40 cellular contexts compared by ENCODE assay signal in the genomic region with DNA sequence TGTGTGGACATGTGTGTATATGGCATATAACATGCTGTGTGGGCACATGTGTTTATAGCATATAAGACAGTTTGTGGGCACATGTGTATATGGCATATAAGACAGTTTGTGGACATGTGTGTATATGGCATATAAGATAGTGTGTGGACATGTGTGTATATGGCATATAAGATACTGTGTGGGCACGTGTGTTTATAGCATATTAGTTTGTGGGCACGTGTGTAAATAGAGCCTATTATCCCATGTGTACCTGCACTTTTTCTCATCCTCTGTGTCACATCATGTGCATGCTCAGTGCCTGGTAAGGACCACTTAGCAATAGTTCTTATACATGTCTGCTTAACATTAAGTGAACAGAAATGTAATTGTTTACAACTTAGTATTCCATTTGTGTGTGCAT. TPM values are rescaled to one million over a fixed set of nuclear protein-coding genes. Genes with fewer than 3 reads are reported as not detected.
"Had no signal": no experiment of that assay in that cellular context is flagged by ENCODE, and none has a peak within 500 bp of the region (broad histone marks: within the 10 kb centered on the region; RNA-seq: fewer than 3 reads in every experiment).

No MANE protein-coding gene starts in this region.

- DNase-seq: activated B cell treated with CpG ODN at 0.5 μM for 24 hours; activated CD4-positive, alpha-beta memory T cell treated with anti-CD3 and anti-CD28 coated beads for 36 hours; activated CD4-positive, alpha-beta T cell treated with anti-CD3 and anti-CD28 coated beads for 4 hours; activated CD4-positive, alpha-beta T cell treated with anti-CD3 and anti-CD28 coated beads, Interleukin-2, amount 10 ng/mL, durations not matched to agents 24 days and 14 days; activated CD4-positive, alpha-beta T cell treated with anti-CD3 and anti-CD28 coated beads, Interleukin-2, amount 50 U/mL, for 1 hour; activated CD4-positive, alpha-beta T cell treated with anti-CD3 and anti-CD28 coated beads, Interleukin-2, amount 50 U/mL, for 4 hours; activated CD4-positive, CD25-positive, alpha-beta regulatory T cell treated with anti-CD3 and anti-CD28 coated beads, Interleukin-2, amount 50 U/mL, for 72 hours; activated CD8-positive, alpha-beta memory T cell treated with anti-CD3 and anti-CD28 coated beads, Interleukin-2, amount 50 U/mL, for 4 hours; activated effector memory CD4-positive, alpha-beta T cell treated with Interleukin-2 at 50 U/mL for 16 hours; activated gamma-delta T cell; activated naive CD4-positive, alpha-beta T cell treated with anti-CD3 and anti-CD28 coated beads, Interleukin-2, amount 10 ng/mL, durations not matched to agents 7 days and 5 days; activated naive CD4-positive, alpha-beta T cell treated with Interleukin-2 at 50 U/mL for 16 hours; activated naive CD8-positive, alpha-beta T cell treated with anti-CD3 and anti-CD28 coated beads, Interleukin-2, amount 10 ng/mL, durations not matched to agents 7 days and 5 days; activated naive CD8-positive, alpha-beta T cell treated with anti-CD3 and anti-CD28 coated beads, Interleukin-2, amount 50 U/mL, for 24 hours; activated T-cell treated with anti-CD3 and anti-CD28 coated beads for 4 hours; activated T-cell treated with anti-CD3 and anti-CD28 coated beads, Interleukin-2, amount 50 U/mL, for 1 hour; activated T-cell treated with anti-CD3 and anti-CD28 coated beads, Interleukin-2, amount 50 U/mL, for 4 hours; activated T-cell treated with anti-CD3 and anti-CD28 coated beads, Interleukin-2, amount 50 U/mL, for 72 hours; amygdala; anterior cingulate cortex; caudate nucleus; cerebellar nuclear complex; T-helper 1 cell; T-helper 2 cell; T-helper 9 cell had no signal

- H3K4me3 ChIP-seq: ascending aorta, cardiac muscle cell had no signal

- H3K27ac ChIP-seq: ascending aorta, cardiac muscle cell, VCaP had no signal

- H3K4me1 Mint-ChIP-seq: activated B cell treated with CpG ODN at 0.5 μM for 24 hours; activated CD4-positive, alpha-beta T cell treated with anti-CD3 and anti-CD28 coated beads, Interleukin-2, amount 10 ng/mL, durations not matched to agents 24 days and 14 days; activated naive CD4-positive, alpha-beta T cell treated with anti-CD3 and anti-CD28 coated beads, Interleukin-2, amount 10 ng/mL, durations not matched to agents 7 days and 5 days; activated naive CD4-positive, alpha-beta T cell treated with anti-CD3 and anti-CD28 coated beads, Interleukin-2, amount 50 U/mL, for 24 hours; activated naive CD8-positive, alpha-beta T cell treated with anti-CD3 and anti-CD28 coated beads, Interleukin-2, amount 10 ng/mL, durations not matched to agents 7 days and 5 days; activated naive CD8-positive, alpha-beta T cell treated with anti-CD3 and anti-CD28 coated beads, Interleukin-2, amount 50 U/mL, for 24 hours; activated T-helper 17 cell treated with anti-CD3 and anti-CD28 coated beads, Interleukin-2, amount 50 U/mL, for 72 hours; brain; central memory CD8-positive, alpha-beta T cell had no signal

- FAIRE-seq: bronchial epithelial cell, TTC549 had no signal

- H3K4me1 ChIP-seq: ascending aorta had no signal

- H3K27me3 Mint-ChIP-seq: activated CD4-positive, alpha-beta memory T cell treated with anti-CD3 and anti-CD28 coated beads for 36 hours; activated CD4-positive, alpha-beta T cell treated with anti-CD3 and anti-CD28 coated beads, Interleukin-2, amount 10 ng/mL, durations not matched to agents 24 days and 14 days; activated naive CD4-positive, alpha-beta T cell treated with anti-CD3 and anti-CD28 coated beads, Interleukin-2, amount 10 ng/mL, durations not matched to agents 7 days and 5 days; activated naive CD4-positive, alpha-beta T cell treated with anti-CD3 and anti-CD28 coated beads, Interleukin-2, amount 50 U/mL, for 24 hours; activated naive CD8-positive, alpha-beta T cell; activated naive CD8-positive, alpha-beta T cell treated with anti-CD3 and anti-CD28 coated beads, Interleukin-2, amount 50 U/mL, for 24 hours; activated T-helper 17 cell treated with anti-CD3 and anti-CD28 coated beads, Interleukin-2, amount 50 U/mL, for 72 hours had no signal

- H3K9me3 ChIP-seq: ascending aorta had no signal

- H3K36me3 Mint-ChIP-seq: activated CD4-positive, alpha-beta memory T cell treated with anti-CD3 and anti-CD28 coated beads for 36 hours; activated naive CD4-positive, alpha-beta T cell treated with anti-CD3 and anti-CD28 coated beads, Interleukin-2, amount 10 ng/mL, durations not matched to agents 7 days and 5 days; activated naive CD4-positive, alpha-beta T cell treated with anti-CD3 and anti-CD28 coated beads, Interleukin-2, amount 50 U/mL, for 24 hours; activated naive CD8-positive, alpha-beta T cell; activated naive CD8-positive, alpha-beta T cell treated with anti-CD3 and anti-CD28 coated beads, Interleukin-2, amount 10 ng/mL, durations not matched to agents 7 days and 5 days; brain had no signal

- H3K27ac Mint-ChIP-seq: activated B cell treated with CpG ODN at 0.5 μM for 24 hours; activated CD4-positive, alpha-beta memory T cell treated with anti-CD3 and anti-CD28 coated beads for 36 hours; activated CD4-positive, alpha-beta T cell treated with anti-CD3 and anti-CD28 coated beads, Interleukin-2, amount 10 ng/mL, durations not matched to agents 24 days and 14 days; activated naive CD4-positive, alpha-beta T cell treated with anti-CD3 and anti-CD28 coated beads, Interleukin-2, amount 10 ng/mL, durations not matched to agents 7 days and 5 days; activated naive CD4-positive, alpha-beta T cell treated with anti-CD3 and anti-CD28 coated beads, Interleukin-2, amount 50 U/mL, for 24 hours; activated naive CD8-positive, alpha-beta T cell; activated naive CD8-positive, alpha-beta T cell treated with anti-CD3 and anti-CD28 coated beads, Interleukin-2, amount 10 ng/mL, durations not matched to agents 7 days and 5 days; activated naive CD8-positive, alpha-beta T cell treated with anti-CD3 and anti-CD28 coated beads, Interleukin-2, amount 50 U/mL, for 24 hours; activated T-cell treated with anti-CD3 and anti-CD28 coated beads, Interleukin-2, amount 50 U/mL, for 72 hours; activated T-helper 1 cell treated with anti-CD3 and anti-CD28 coated beads, Interleukin-12 subunit alpha, Interleukin-12 subunit beta, Interleukin-2, Interleukin-4 antibody, amounts not matched to agents 30 ng/mL and 10 ng/mL and 1 ng/mL, durations not matched to agents 14 hours and 24 hours and 36 hours; activated T-helper 17 cell treated with anti-CD3 and anti-CD28 coated beads, Interleukin-2, amount 50 U/mL, for 72 hours; brain; T-helper 1 cell treated with Interleukin-12 subunit alpha and Interleukin-12 subunit beta and Interleukin-4 antibody, amounts not matched to agents 30 μg/mL and 1 μg/mL, for 36 hours; T-helper 2 cell treated with Interferon-gamma antibody and Interleukin-4, amounts not matched to agents 5 μg/mL and 100 μg/mL, for 36 hours had no signal

- H3K9me3 Mint-ChIP-seq: activated B cell treated with CpG ODN at 0.5 μM for 24 hours; activated CD4-positive, alpha-beta T cell treated with anti-CD3 and anti-CD28 coated beads, Interleukin-2, amount 10 ng/mL, durations not matched to agents 24 days and 14 days; activated naive CD4-positive, alpha-beta T cell treated with anti-CD3 and anti-CD28 coated beads, Interleukin-2, amount 50 U/mL, for 24 hours; activated naive CD8-positive, alpha-beta T cell treated with anti-CD3 and anti-CD28 coated beads, Interleukin-2, amount 50 U/mL, for 24 hours; activated T-cell treated with anti-CD3 and anti-CD28 coated beads, Interleukin-2, amount 50 U/mL, for 4 hours; activated T-cell treated with anti-CD3 and anti-CD28 coated beads, Interleukin-2, amount 50 U/mL, for 72 hours; activated T-helper 1 cell treated with anti-CD3 and anti-CD28 coated beads, Interleukin-12 subunit alpha, Interleukin-12 subunit beta, Interleukin-2, Interleukin-4 antibody, amounts not matched to agents 30 ng/mL and 10 ng/mL and 1 ng/mL, durations not matched to agents 14 hours and 24 hours and 36 hours; activated T-helper 17 cell treated with anti-CD3 and anti-CD28 coated beads, Interleukin-2, amount 50 U/mL, for 72 hours; central memory CD8-positive, alpha-beta T cell; T-helper 2 cell treated with Interferon-gamma antibody and Interleukin-4, amounts not matched to agents 5 μg/mL and 100 μg/mL, for 36 hours had no signal

- H3K4me3 Mint-ChIP-seq: activated B cell treated with CpG ODN at 0.5 μM for 24 hours; activated CD4-positive, alpha-beta memory T cell treated with anti-CD3 and anti-CD28 coated beads for 36 hours; activated CD4-positive, alpha-beta T cell treated with anti-CD3 and anti-CD28 coated beads, Interleukin-2, amount 10 ng/mL, durations not matched to agents 24 days and 14 days; activated naive CD4-positive, alpha-beta T cell treated with anti-CD3 and anti-CD28 coated beads, Interleukin-2, amount 10 ng/mL, durations not matched to agents 7 days and 5 days; activated naive CD4-positive, alpha-beta T cell treated with anti-CD3 and anti-CD28 coated beads, Interleukin-2, amount 50 U/mL, for 24 hours; activated naive CD8-positive, alpha-beta T cell; activated naive CD8-positive, alpha-beta T cell treated with anti-CD3 and anti-CD28 coated beads, Interleukin-2, amount 10 ng/mL, durations not matched to agents 7 days and 5 days; activated naive CD8-positive, alpha-beta T cell treated with anti-CD3 and anti-CD28 coated beads, Interleukin-2, amount 50 U/mL, for 24 hours; activated T-cell treated with anti-CD3 and anti-CD28 coated beads, Interleukin-2, amount 50 U/mL, for 4 hours; activated T-cell treated with anti-CD3 and anti-CD28 coated beads, Interleukin-2, amount 50 U/mL, for 72 hours; activated T-helper 1 cell treated with anti-CD3 and anti-CD28 coated beads, Interleukin-12 subunit alpha, Interleukin-12 subunit beta, Interleukin-2, Interleukin-4 antibody, amounts not matched to agents 30 ng/mL and 10 ng/mL and 1 ng/mL, durations not matched to agents 14 hours and 24 hours and 36 hours; activated T-helper 17 cell treated with anti-CD3 and anti-CD28 coated beads, Interleukin-2, amount 50 U/mL, for 72 hours; brain; central memory CD8-positive, alpha-beta T cell; T-helper 1 cell treated with Interleukin-12 subunit alpha and Interleukin-12 subunit beta and Interleukin-4 antibody, amounts not matched to agents 30 μg/mL and 1 μg/mL, for 36 hours; T-helper 2 cell treated with Interferon-gamma antibody and Interleukin-4, amounts not matched to agents 5 μg/mL and 100 μg/mL, for 36 hours had no signal

- ATAC-seq: activated naive CD8-positive, alpha-beta T cell treated with anti-CD3 and anti-CD28 coated beads, Interleukin-2, amount 50 U/mL, for 24 hours; activated T-cell treated with anti-CD3 and anti-CD28 coated beads, Interleukin-2, amount 50 U/mL, for 4 hours; activated T-cell treated with anti-CD3 and anti-CD28 coated beads, Interleukin-2, amount 50 U/mL, for 72 hours; activated T-helper 17 cell treated with anti-CD3 and anti-CD28 coated beads, Interleukin-2, amount 50 U/mL, for 72 hours had no signal

RNA-seq across cellular contexts. Expression of gene TPO, which starts 45.2 kb away (rescaled TPM):
- total RNA-seq: activated B cell treated with CpG ODN at 0.5 μM for 24 hours; activated CD4-positive, alpha-beta memory T cell treated with anti-CD3 and anti-CD28 coated beads for 36 hours; activated CD4-positive, alpha-beta T cell treated with anti-CD3 and anti-CD28 coated beads, Interleukin-2, amount 10 ng/mL, durations not matched to agents 24 days and 14 days; activated CD8-positive, alpha-beta memory T cell treated with anti-CD3 and anti-CD28 coated beads for 36 hours; activated naive CD8-positive, alpha-beta T cell treated with anti-CD3 and anti-CD28 coated beads, Interleukin-2, amount 10 ng/mL, durations not matched to agents 7 days and 5 days; activated T-cell treated with anti-CD3 and anti-CD28 coated beads, Interleukin-2, amount 50 U/mL, for 4 hours; activated T-cell treated with anti-CD3 and anti-CD28 coated beads, Interleukin-2, amount 50 U/mL, for 72 hours; activated T-helper 1 cell treated with anti-CD3 and anti-CD28 coated beads, Interleukin-12 subunit alpha, Interleukin-12 subunit beta, Interleukin-2, Interleukin-4 antibody, amounts not matched to agents 30 ng/mL and 10 ng/mL and 1 ng/mL, durations not matched to agents 14 hours and 24 hours and 36 hours; bronchial epithelial cell; chondrocyte had no signal
